In genomic region chr1:1616045-1616821, GRCh38 we compare ENCODE assay signal across 8 cellular contexts. TPM values are rescaled to one million over a fixed set of nuclear protein-coding genes. Genes with fewer than 3 reads are reported as not detected.
DNase-seq lines count a peak whose midpoint lies in the region; ATAC-seq and TF ChIP-seq lines count a peak whose summit lies in the region.

No MANE protein-coding gene starts in this region.

- H3K18ac ChIP-seq in trophoblast cell (ENCODE audit: low read length), result peak overlapping the region; percentile 97

- H3K4me3 ChIP-seq in Jurkat, Clone E6-1 (ENCODE audit: low read length), result peak overlapping the region; percentile 85
- H3K4me3 ChIP-seq in trophoblast cell (ENCODE audit: low read depth, low read length), result peak overlapping the region; percentile 98

- H3K9me3 ChIP-seq in ES-I3 (ENCODE audit: control insufficient read depth, insufficient read depth, low read length), result no peaks in the 10 kb centered on the region
- no peaks in the 10 kb centered on the region for H3K9me3 ChIP-seq in trophoblast cell (ENCODE audit: insufficient read depth, low read depth, low read length)

- H2BK5ac ChIP-seq in trophoblast cell (ENCODE audit: low read depth, low read length, poor library complexity), result peak overlapping the region; percentile 76

- H3K14ac ChIP-seq in trophoblast cell (ENCODE audit: low read length), result peak overlapping the region; percentile 97

- peak overlapping the region; percentile 82 for H2BK120ac ChIP-seq in trophoblast cell (ENCODE audit: insufficient read depth, low read length, poor library complexity)

- H2BK12ac ChIP-seq in trophoblast cell (ENCODE audit: low read length), result no peak overlapping the region

- H3K36me3 ChIP-seq in ES-I3 (ENCODE audit: insufficient read depth, low read length) (no peaks in the 10 kb centered on the region; the same call in 1 of the 2 replicates), trophoblast cell (ENCODE audit: control insufficient read depth in 1 of 2, insufficient read depth in 2 of 2, low read length in 2 of 2) (peaks cover 15% of the 10 kb centered on the region in 2 experiments)

- intact Hi-C loops in activated naive CD4-positive, alpha-beta T cell treated with anti-CD3 and anti-CD28 coated beads for 36 hours (cut with micrococcal nuclease), result no loop called here

- H3K9me3 Mint-ChIP-seq in activated naive CD4-positive, alpha-beta T cell treated with anti-CD3 and anti-CD28 coated beads for 36 hours, result no peaks in the 10 kb centered on the region
- peaks cover 11% of the 10 kb centered on the region for H3K9me3 Mint-ChIP-seq in glutamatergic neuron (ENCODE audit: unreplicated experiment)

- CTCF ChIA-PET in activated naive CD4-positive, alpha-beta T cell treated with anti-CD3 and anti-CD28 coated beads for 36 hours (lab: Charles Lee), result no interaction called here

- peaks cover 24% of the 10 kb centered on the region for H3K4me1 Mint-ChIP-seq in activated naive CD4-positive, alpha-beta T cell treated with anti-CD3 and anti-CD28 coated beads for 36 hours (ENCODE audit: low read depth)
- no peaks in the 10 kb centered on the region for H3K4me1 Mint-ChIP-seq in glutamatergic neuron (ENCODE audit: low read depth, unreplicated experiment)

- H3K9ac ChIP-seq in ES-I3 (ENCODE audit: low read depth, low read length), result peak overlapping the region; percentile 100
- H3K9ac ChIP-seq in trophoblast cell (ENCODE audit: low read length), result peak overlapping the region; percentile 95

- H3K4me2 ChIP-seq in trophoblast cell (ENCODE audit: low read length), result peak overlapping the region; percentile 83

- DNase-seq in Jurkat, Clone E6-1 (ENCODE audit: low read depth, low spot score), result no peak
- DNase-seq in activated naive CD4-positive, alpha-beta T cell treated with anti-CD3 and anti-CD28 coated beads for 36 hours, result no peak
- DNase-seq in glutamatergic neuron (peak; percentile 49), trophoblast cell (peak; percentile 26 to 43), NCI-H524 (lab: John Stamatoyannopoulos, UW) (no peak), AML-193 (lab: John Stamatoyannopoulos, UW) (no peak)

- no CpG with 5 or more reads among the region's 80 CpGs for WGBS in trophoblast cell (ENCODE audit: extremely low coverage, insufficient coverage, insufficient read length)

- TF ChIP-seq CTCF in glutamatergic neuron (IDR thresholded peaks at IDR 0.05; ENCODE audit: partially characterized antibody, unreplicated experiment), result no peak

- H4K8ac ChIP-seq in trophoblast cell (ENCODE audit: low read depth, low read length), result peak overlapping the region; percentile 100

- peak overlapping the region; percentile 98 for H2AFZ ChIP-seq in trophoblast cell (ENCODE audit: insufficient read depth, low read length, poor library complexity)

- peak overlapping the region; percentile 75 for H3K27ac Mint-ChIP-seq in activated naive CD4-positive, alpha-beta T cell treated with anti-CD3 and anti-CD28 coated beads for 36 hours
- no peak overlapping the region for H3K27ac Mint-ChIP-seq in glutamatergic neuron (ENCODE audit: unreplicated experiment)

- peak overlapping the region; percentile 92 for H4K91ac ChIP-seq in trophoblast cell (ENCODE audit: low read depth, low read length)

- H2AK5ac ChIP-seq in trophoblast cell (ENCODE audit: low read length), result no peak overlapping the region

- H3K4me1 ChIP-seq in ES-I3 (ENCODE audit: insufficient read depth, low read length) (no peaks in the 10 kb centered on the region; the same call in 1 of the 2 replicates), trophoblast cell (ENCODE audit: control insufficient read depth in 1 of 2, insufficient read depth in 2 of 2, low read length in 2 of 2) (peaks cover 10 to 15% of the 10 kb centered on the region in 2 experiments)

- H3K27ac ChIP-seq in trophoblast cell (ENCODE audit: low read depth, low read length), result peak overlapping the region; percentile 100

- H4K12ac ChIP-seq in trophoblast cell (ENCODE audit: low read depth, low read length), result peak overlapping the region; percentile 91

- H3K23ac ChIP-seq in trophoblast cell (ENCODE audit: low read length), result no peak overlapping the region

- peaks cover 8% of the 10 kb centered on the region for H3K79me1 ChIP-seq in trophoblast cell (ENCODE audit: low read length)

- no peaks in the 10 kb centered on the region for H3K27me3 Mint-ChIP-seq in activated naive CD4-positive, alpha-beta T cell treated with anti-CD3 and anti-CD28 coated beads for 36 hours (ENCODE audit: low read depth)
- peaks cover 16% of the 10 kb centered on the region for H3K27me3 Mint-ChIP-seq in glutamatergic neuron (ENCODE audit: unreplicated experiment)

- peak; percentile 19 for ATAC-seq in GM21515 (IDR thresholded peaks at IDR 0.05; ENCODE audit: unreplicated experiment)

- H3K36me3 Mint-ChIP-seq in activated naive CD4-positive, alpha-beta T cell treated with anti-CD3 and anti-CD28 coated beads for 36 hours (ENCODE audit: low read depth), result peaks cover 5% of the 10 kb centered on the region
- H3K36me3 Mint-ChIP-seq in glutamatergic neuron (ENCODE audit: unreplicated experiment), result no peaks in the 10 kb centered on the region

- H3K27me3 ChIP-seq in trophoblast cell (ENCODE audit: insufficient read depth, low read length), result no peaks in the 10 kb centered on the region

- peaks cover 5% of the 10 kb centered on the region for H3K79me2 ChIP-seq in trophoblast cell (ENCODE audit: control insufficient read depth, insufficient read depth, low read length, poor library complexity)

- peak overlapping the region; percentile 73 for H3K4me3 Mint-ChIP-seq in activated naive CD4-positive, alpha-beta T cell treated with anti-CD3 and anti-CD28 coated beads for 36 hours
- peak overlapping the region; percentile 85 for H3K4me3 Mint-ChIP-seq in glutamatergic neuron (ENCODE audit: unreplicated experiment)

- H3K4ac ChIP-seq in trophoblast cell (ENCODE audit: low read depth, low read length), result peak overlapping the region; percentile 80

RNA-seq across cellular contexts. Expression of gene MIB2, which starts 0.9 kb away (rescaled TPM):
- polyA plus RNA-seq in Jurkat, Clone E6-1 (2012; ENCODE audit: insufficient read depth, insufficient read length), result 39.1 TPM
- total RNA-seq in activated naive CD4-positive, alpha-beta T cell treated with anti-CD3 and anti-CD28 coated beads for 36 hours, result 10 to 100 TPM; 27.6 to 31.7 TPM
- 77.7 TPM for total RNA-seq in glutamatergic neuron (ENCODE audit: unreplicated experiment)
- polyA plus RNA-seq in trophoblast cell (2013), result 76.4 and 79.3 TPM in 2 replicates

RNA-seq across cellular contexts. Expression of gene MMP23B, which starts 15.7 kb away (rescaled TPM):
- polyA plus RNA-seq in Jurkat, Clone E6-1 (2012; ENCODE audit: insufficient read depth, insufficient read length), result 2.2 TPM
- under 1 TPM; 0.64 to 0.99 TPM for total RNA-seq in activated naive CD4-positive, alpha-beta T cell treated with anti-CD3 and anti-CD28 coated beads for 36 hours
- 162 TPM for total RNA-seq in glutamatergic neuron (ENCODE audit: unreplicated experiment)
- 26.6 and 30.7 TPM in 2 replicates for polyA plus RNA-seq in trophoblast cell (2013)

RNA-seq across cellular contexts. Expression of gene FNDC10, which starts 16.3 kb away (rescaled TPM):
- 13.2 TPM for polyA plus RNA-seq in Jurkat, Clone E6-1 (2012; ENCODE audit: insufficient read depth, insufficient read length)
- total RNA-seq in activated naive CD4-positive, alpha-beta T cell treated with anti-CD3 and anti-CD28 coated beads for 36 hours, result 1 to 10 TPM in 1 of 2 experiments, under 1 TPM in 1; 0.94 to 1.2 TPM
- 11.9 TPM for total RNA-seq in glutamatergic neuron (ENCODE audit: unreplicated experiment)
- 3.3 and 3.4 TPM in 2 replicates for polyA plus RNA-seq in trophoblast cell (2013)

RNA-seq across cellular contexts. Expression of gene SSU72, which starts 41.6 kb away (rescaled TPM):
- polyA plus RNA-seq in Jurkat, Clone E6-1 (2012; ENCODE audit: insufficient read depth, insufficient read length), result 67.7 TPM
- total RNA-seq in activated naive CD4-positive, alpha-beta T cell treated with anti-CD3 and anti-CD28 coated beads for 36 hours, result 10 to 100 TPM; 91.6 to 95.9 TPM
- 123 TPM for total RNA-seq in glutamatergic neuron (ENCODE audit: unreplicated experiment)
- 206 and 207 TPM in 2 replicates for polyA plus RNA-seq in trophoblast cell (2013)

RNA-seq across cellular contexts. Expression of gene CDK11B, which starts 42.6 kb away (rescaled TPM):
- polyA plus RNA-seq in Jurkat, Clone E6-1 (2012; ENCODE audit: insufficient read depth, insufficient read length), result 77.6 TPM
- total RNA-seq in activated naive CD4-positive, alpha-beta T cell treated with anti-CD3 and anti-CD28 coated beads for 36 hours, result 10 to 100 TPM; 33.7 to 34.4 TPM
- total RNA-seq in glutamatergic neuron (ENCODE audit: unreplicated experiment), result 32.7 TPM
- polyA plus RNA-seq in trophoblast cell (2013), result 41.3 and 43.5 TPM in 2 replicates

Comparison
In these comparisons a context has a peak if more than half of its experiments do, and no peak if none do; other contexts are left out.
1. DNase-seq: peak in glutamatergic neuron (single experiment) and trophoblast cell (2 of 2); none in Jurkat, Clone E6-1 (single experiment), activated naive CD4-positive, alpha-beta T cell treated with anti-CD3 and anti-CD28 coated beads for 36 hours (single experiment), NCI-H524 (0 of 2) and AML-193 (0 of 2).
2. RNA of gene MMP23B, which starts 15.7 kb away (total RNA-seq): 162 TPM in glutamatergic neuron (single experiment); 0.64 to 0.99 TPM in activated naive CD4-positive, alpha-beta T cell treated with anti-CD3 and anti-CD28 coated beads for 36 hours; every median in the first group is over 10 times any median in the second.